In the genomic region with DNA sequence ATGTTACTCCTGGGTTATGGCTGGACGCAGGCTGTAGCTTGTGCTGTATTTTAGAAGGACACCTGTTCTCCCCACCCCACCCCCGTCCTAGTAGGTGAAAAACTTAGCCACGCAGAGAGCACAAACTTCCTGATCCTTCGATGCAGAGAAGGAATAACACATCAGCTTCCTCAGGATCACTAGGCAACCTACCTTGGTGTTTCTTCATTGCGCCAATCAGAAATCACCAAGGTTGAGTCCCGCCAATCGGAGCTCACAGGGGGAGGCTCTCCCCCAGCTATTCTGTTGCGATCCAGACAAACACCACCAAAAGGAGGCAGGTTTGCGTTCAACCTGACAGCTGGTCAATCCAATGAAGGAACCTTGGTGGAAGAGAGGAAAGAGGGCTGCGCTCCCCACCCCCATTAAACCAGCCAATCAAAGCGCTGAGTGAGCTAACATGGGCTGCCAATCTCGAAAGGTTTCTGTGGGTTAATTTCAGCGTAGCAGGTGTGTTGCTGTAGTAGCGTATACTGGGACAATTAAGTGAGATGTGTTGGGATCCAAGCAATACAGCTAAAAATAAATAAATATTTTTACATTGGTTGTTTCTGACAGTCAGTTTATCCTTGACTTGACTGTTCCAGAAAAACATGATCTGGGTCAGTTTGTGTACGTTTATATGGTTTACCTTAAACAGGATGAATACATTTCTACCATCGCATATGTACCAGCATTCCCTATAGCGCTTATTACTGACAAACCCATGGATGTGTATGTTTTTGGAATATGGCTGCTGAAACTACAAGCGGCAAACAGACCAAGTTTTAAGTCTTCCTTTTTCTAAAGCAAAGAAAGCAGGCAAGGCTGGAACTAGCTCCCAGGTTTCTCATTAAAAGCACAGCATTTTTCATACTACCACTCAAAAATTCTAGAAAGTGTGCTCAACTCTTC, we compare ENCODE assay signal across 8 cellular contexts. TPM values are rescaled to one million over a fixed set of nuclear protein-coding genes. Genes with fewer than 3 reads are reported as not detected.
DNase-seq lines count a peak whose midpoint lies in the region; ATAC-seq and TF ChIP-seq lines count a peak whose summit lies in the region.

A gene (minus strand): TSS at position 160 of the 933 bp plus-strand sequence. CDS start 2,316 bp downstream, outside the sequence.

- ATAC-seq in GM21576 (IDR thresholded peaks at IDR 0.05; ENCODE audit: unreplicated experiment) (peak; percentile 98), PC-3 (peak; percentile 96)

- no peaks in the 10 kb centered on the region for H4K20me1 ChIP-seq in PC-3 (ENCODE audit: low read length)

- H3K9ac ChIP-seq in PC-3 (ENCODE audit: low read length) = peak within 1 kb of the TSS; percentile 66
- peak within 1 kb of the TSS; percentile 73 to 76 for H3K9ac ChIP-seq in mucosa of rectum (ENCODE audit: low read depth in 1 of 2, low read length in 2 of 2)

- no peak for TF ChIP-seq CTCF in PC-3 (conservative IDR thresholded peaks at IDR 0.05; ENCODE audit: low read depth, low read length)

- H3K9me2 ChIP-seq in PC-3 (replicated peaks; ENCODE audit: low read length) = no peaks in the 10 kb centered on the region

- H3K4me3 ChIP-seq in PC-3 (ENCODE audit: low read length) = peak within 1 kb of the TSS; percentile 78
- H3K4me3 ChIP-seq in mucosa of rectum (ENCODE audit: low read length in 2 of 2) = peak within 1 kb of the TSS; percentile 84 to 97

- intact Hi-C loops in PC-3 (cut with micrococcal nuclease) = loop anchor here (1.0 to 5.0 kb wide), 6 partner anchors 29 to 310 kb away; a partner anchor contains a TSS

- H3K36me3 ChIP-seq in PC-3 (ENCODE audit: low read depth, low read length) = peaks cover 7% of the 10 kb centered on the region
- peaks cover 18 to 21% of the 10 kb centered on the region in 2 donors for H3K36me3 ChIP-seq in mucosa of rectum (ENCODE audit: control insufficient read depth in 2 of 2, insufficient read depth in 2 of 2, low read length in 2 of 2)

- peak within 1 kb of the TSS; percentile 96 for H3K4me2 ChIP-seq in PC-3 (ENCODE audit: low read length)

- 0 out of 2 replicates have a peak within 1 kb of the TSS, but pooled peaks have one; percentile 19 for H3K27ac ChIP-seq in PC-3 (ENCODE audit: low read length)
- peak within 1 kb of the TSS; percentile 84 for H3K27ac ChIP-seq in mucosa of rectum (ENCODE audit: low read depth in 2 of 2, low read length in 2 of 2)

- TSS peak; percentile 11 for BruUV-seq in PC-3 (replicated peaks; lab: Mats Ljungman, UMichigan)

- DNase-seq in DMS 273 (lab: John Stamatoyannopoulos, UW; ENCODE audit: unreplicated experiment) = peak; percentile 100
- DNase-seq in PC-3 = peak; percentile 99
- peak; percentile 81 for DNase-seq in activated T-cell treated with anti-CD3 and anti-CD28 coated beads for 48 hours (ENCODE audit: low read depth)
- DNase-seq in erythroblast (lab: John Stamatoyannopoulos, UW) = peak; percentile 97 to 98
- DNase-seq in stimulated activated CD8-positive, alpha-beta memory T cell treated with anti-CD3 and anti-CD28 coated beads, Interleukin-4, amount 100 ng/mL, for 48 hours = peak; percentile 88

- no peak; the same call in 1 of the 2 replicates for TF ChIP-seq EP300 in Ishikawa (IDR thresholded peaks at IDR 0.05; ENCODE audit: borderline replicate concordance)

- peaks cover 26% of the 10 kb centered on the region for H3K79me2 ChIP-seq in PC-3 (ENCODE audit: low read length)

- CTCF ChIA-PET in PC-3 (lab: Charles Lee) = interaction anchor here (0.6 to 1.2 kb wide), 2 partner anchors 116 to 118 kb away, joined by 3 to 9 read pairs; a partner anchor contains a TSS

- POLR2A ChIA-PET in PC-3 (lab: Charles Lee; ENCODE audit: unreplicated experiment) = interaction anchor here (0.5 to 1.6 kb wide), 21 partner anchors 8 to 1250 kb away, joined by 3 to 24 read pairs (median 4); a partner anchor contains a TSS

- no peaks in the 10 kb centered on the region for H3K27me3 ChIP-seq in PC-3 (ENCODE audit: low read length)
- no peaks in the 10 kb centered on the region for H3K27me3 ChIP-seq in mucosa of rectum (ENCODE audit: control insufficient read depth in 2 of 2, insufficient read depth in 2 of 2, low read length in 2 of 2)

- TF ChIP-seq POLR2A in erythroblast (IDR thresholded peaks at IDR 0.05; ENCODE audit: low read length) = peak; percentile 79

- H3K9me3 ChIP-seq in PC-3 (ENCODE audit: low read length) = no peaks in the 10 kb centered on the region
- H3K9me3 ChIP-seq in mucosa of rectum (ENCODE audit: control insufficient read depth in 2 of 2, low read length in 2 of 2) = no peaks in the 10 kb centered on the region

- peak within 1 kb of the TSS; percentile 87 for H2AFZ ChIP-seq in PC-3 (ENCODE audit: low read length)

- TF ChIP-seq RAD21 in Ishikawa (IDR thresholded peaks at IDR 0.05; ENCODE audit: low read depth) = no peak

- peaks cover 25% of the 10 kb centered on the region for H3K4me1 ChIP-seq in PC-3 (ENCODE audit: insufficient read depth, low read length)
- H3K4me1 ChIP-seq in mucosa of rectum (ENCODE audit: control insufficient read depth in 2 of 2, insufficient read depth in 2 of 2, low read length in 2 of 2) = peaks cover 8 to 13% of the 10 kb centered on the region in 2 donors

- peaks cover 7% of the 10 kb centered on the region for H3F3A ChIP-seq in PC-3 (ENCODE audit: low read length, unreplicated experiment)

TF ChIP-seq in Ishikawa, 13 proteins besides CTCF, POLR2A, EP300 and RAD21:
- TF ChIP-seq FOXM1 (IDR thresholded peaks at IDR 0.05; ENCODE audit: borderline replicate concordance, low read depth) = no peak
- peak; percentile 51 for TF ChIP-seq CREB1 (IDR thresholded peaks at IDR 0.05; ENCODE audit: low read depth)
- TF ChIP-seq, protein P1, sequence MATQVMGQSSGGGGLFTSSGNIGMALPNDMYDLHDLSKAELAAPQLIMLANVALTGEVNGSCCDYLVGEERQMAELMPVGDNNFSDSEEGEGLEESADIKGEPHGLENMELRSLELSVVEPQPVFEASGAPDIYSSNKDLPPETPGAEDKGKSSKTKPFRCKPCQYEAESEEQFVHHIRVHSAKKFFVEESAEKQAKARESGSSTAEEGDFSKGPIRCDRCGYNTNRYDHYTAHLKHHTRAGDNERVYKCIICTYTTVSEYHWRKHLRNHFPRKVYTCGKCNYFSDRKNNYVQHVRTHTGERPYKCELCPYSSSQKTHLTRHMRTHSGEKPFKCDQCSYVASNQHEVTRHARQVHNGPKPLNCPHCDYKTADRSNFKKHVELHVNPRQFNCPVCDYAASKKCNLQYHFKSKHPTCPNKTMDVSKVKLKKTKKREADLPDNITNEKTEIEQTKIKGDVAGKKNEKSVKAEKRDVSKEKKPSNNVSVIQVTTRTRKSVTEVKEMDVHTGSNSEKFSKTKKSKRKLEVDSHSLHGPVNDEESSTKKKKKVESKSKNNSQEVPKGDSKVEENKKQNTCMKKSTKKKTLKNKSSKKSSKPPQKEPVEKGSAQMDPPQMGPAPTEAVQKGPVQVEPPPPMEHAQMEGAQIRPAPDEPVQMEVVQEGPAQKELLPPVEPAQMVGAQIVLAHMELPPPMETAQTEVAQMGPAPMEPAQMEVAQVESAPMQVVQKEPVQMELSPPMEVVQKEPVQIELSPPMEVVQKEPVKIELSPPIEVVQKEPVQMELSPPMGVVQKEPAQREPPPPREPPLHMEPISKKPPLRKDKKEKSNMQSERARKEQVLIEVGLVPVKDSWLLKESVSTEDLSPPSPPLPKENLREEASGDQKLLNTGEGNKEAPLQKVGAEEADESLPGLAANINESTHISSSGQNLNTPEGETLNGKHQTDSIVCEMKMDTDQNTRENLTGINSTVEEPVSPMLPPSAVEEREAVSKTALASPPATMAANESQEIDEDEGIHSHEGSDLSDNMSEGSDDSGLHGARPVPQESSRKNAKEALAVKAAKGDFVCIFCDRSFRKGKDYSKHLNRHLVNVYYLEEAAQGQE (IDR thresholded peaks at IDR 0.05; ENCODE audit: low read depth) = no peak
- TF ChIP-seq NFIC (IDR thresholded peaks at IDR 0.05) = no peak
- no peak for TF ChIP-seq ZBTB7A (IDR thresholded peaks at IDR 0.05; ENCODE audit: low read depth)
- TF ChIP-seq CEBPB (IDR thresholded peaks at IDR 0.05) = no peak
- TF ChIP-seq TEAD4 (IDR thresholded peaks at IDR 0.05) = 0 out of 2 replicates have a peak, but pooled peaks have one; percentile 1
- TF ChIP-seq TCF12 (IDR thresholded peaks at IDR 0.05; ENCODE audit: low read depth) = no peak
- peak; percentile 44 for TF ChIP-seq TAF1 (IDR thresholded peaks at IDR 0.05; ENCODE audit: low read depth)
- TF ChIP-seq, protein P2, sequence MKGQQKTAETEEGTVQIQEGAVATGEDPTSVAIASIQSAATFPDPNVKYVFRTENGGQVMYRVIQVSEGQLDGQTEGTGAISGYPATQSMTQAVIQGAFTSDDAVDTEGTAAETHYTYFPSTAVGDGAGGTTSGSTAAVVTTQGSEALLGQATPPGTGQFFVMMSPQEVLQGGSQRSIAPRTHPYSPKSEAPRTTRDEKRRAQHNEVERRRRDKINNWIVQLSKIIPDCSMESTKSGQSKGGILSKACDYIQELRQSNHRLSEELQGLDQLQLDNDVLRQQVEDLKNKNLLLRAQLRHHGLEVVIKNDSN (IDR thresholded peaks at IDR 0.05) = no peak
- no peak for TF ChIP-seq EGR1 (IDR thresholded peaks at IDR 0.05)
- peak; percentile 51; the same call in 1 of the 2 replicates for TF ChIP-seq YY1 (IDR thresholded peaks at IDR 0.05; ENCODE audit: low read depth)
- TF ChIP-seq, protein P3, sequence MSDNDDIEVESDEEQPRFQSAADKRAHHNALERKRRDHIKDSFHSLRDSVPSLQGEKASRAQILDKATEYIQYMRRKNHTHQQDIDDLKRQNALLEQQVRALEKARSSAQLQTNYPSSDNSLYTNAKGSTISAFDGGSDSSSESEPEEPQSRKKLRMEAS (IDR thresholded peaks at IDR 0.05) = peak; percentile 64; the same call in 1 of the 2 replicates

RNA-seq across cellular contexts. Expression of the gene that starts here (rescaled TPM):
- 9.6 and 15.6 TPM in 2 replicates for total RNA-seq in PC-3 (2014; rRNA removed)

Comparison
In these comparisons a context has a peak if more than half of its experiments do, and no peak if none do; other contexts are left out.
1. Peak in every context shown above with its lines: DNase-seq, ATAC-seq, H3K4me3 ChIP-seq and H3K27ac ChIP-seq.